In genomic region chr1:111161843-111162242, GRCh38 we compare ENCODE assay signal across 1 cellular context.
A peak's percentile ranks its signal among the peaks of the same experiment; 100 is the strongest.
TF ChIP-seq lines count a peak whose summit lies in the region.

No MANE protein-coding gene starts in this region.

TF ChIP-seq in K562, 482 proteins besides CTCF, POLR2A, EP300 and RAD21 (continued from another document and continues in another):
- TF ChIP-seq PHF8 (IDR thresholded peaks at IDR 0.05; ENCODE audit: borderline replicate concordance, low read length) (no peak), MCM2 (IDR thresholded peaks at IDR 0.05; ENCODE audit: low read depth) (no peak), ARID4B (CRISPR knock-in tag; IDR thresholded peaks at IDR 0.05) (no peak), E2F5 (CRISPR knock-in tag; IDR thresholded peaks at IDR 0.05) (no peak), IRF9 (tag; IDR thresholded peaks at IDR 0.05) (no peak), SNAPC5 (CRISPR knock-in tag; IDR thresholded peaks at IDR 0.05) (no peak), E2F3 (CRISPR knock-in tag; IDR thresholded peaks at IDR 0.05) (no peak), ILF3 (IDR thresholded peaks at IDR 0.05; ENCODE audit: borderline replicate concordance) (0 out of 2 replicates have a peak, but pooled peaks have one; percentile 63), HOXB6 (CRISPR knock-in tag; IDR thresholded peaks at IDR 0.05; ENCODE audit: borderline replicate concordance) (no peak), TGIF2 (CRISPR knock-in tag; IDR thresholded peaks at IDR 0.05) (no peak), NFE2L1 (tag; IDR thresholded peaks at IDR 0.05; ENCODE audit: borderline replicate concordance, low read depth) (no peak), ZNF407 (IDR thresholded peaks at IDR 0.05; ENCODE audit: low read depth) (no peak), ZNF408 (CRISPR knock-in tag; IDR thresholded peaks at IDR 0.05; ENCODE audit: low read depth) (no peak), PBX2 (CRISPR knock-in tag; IDR thresholded peaks at IDR 0.05; ENCODE audit: low read depth) (no peak), PBX2 (tag; conservative IDR thresholded peaks at IDR 0.05; ENCODE audit: low read depth) (peak; percentile 91), POU5F1 (IDR thresholded peaks at IDR 0.05; ENCODE audit: borderline replicate concordance, low read depth, low read length, partially characterized antibody) (no peak), HEY1 (CRISPR knock-in tag; IDR thresholded peaks at IDR 0.05; ENCODE audit: borderline replicate concordance) (peak; percentile 94), PHB (CRISPR knock-in tag; IDR thresholded peaks at IDR 0.05) (no peak), IRF2 (CRISPR knock-in tag; IDR thresholded peaks at IDR 0.05) (no peak), HDAC8 (tag; IDR thresholded peaks at IDR 0.05) (no peak), GTF2B (IDR thresholded peaks at IDR 0.05; ENCODE audit: extremely low read depth, insufficient read length) (no peak), HES1 (IDR thresholded peaks at IDR 0.05; ENCODE audit: low read depth) (peak; percentile 89), TRIM24 (IDR thresholded peaks at IDR 0.05) (peak; percentile 77 to 87), MIER1 (IDR thresholded peaks at IDR 0.05; ENCODE audit: low read depth) (no peak), ZNF347 (CRISPR knock-in tag; IDR thresholded peaks at IDR 0.05; ENCODE audit: low read depth) (no peak), FOXA1 (IDR thresholded peaks at IDR 0.05; ENCODE audit: borderline replicate concordance) (peak; percentile 56), HDAC1 (IDR thresholded peaks at IDR 0.05) (peak; percentile 93 to 100), ZNF253 (CRISPR knock-in tag; conservative IDR thresholded peaks at IDR 0.05) (no peak), NR4A1 (CRISPR knock-in tag; IDR thresholded peaks at IDR 0.05) (no peak), NR4A1 (tag; IDR thresholded peaks at IDR 0.05) (peak; percentile 93), NFXL1 (CRISPR knock-in tag; IDR thresholded peaks at IDR 0.05) (no peak), ETV5 (CRISPR knock-in tag; IDR thresholded peaks at IDR 0.05; ENCODE audit: low read depth) (no peak), LARP7 (IDR thresholded peaks at IDR 0.05) (no peak), HNRNPL (IDR thresholded peaks at IDR 0.05; ENCODE audit: low read depth, low read length) (no peak), L3MBTL2 (IDR thresholded peaks at IDR 0.05) (no peak), JUNB (CRISPR knock-in tag; conservative IDR thresholded peaks at IDR 0.05) (no peak), ZZZ3 (IDR thresholded peaks at IDR 0.05) (no peak), ZNF134 (CRISPR knock-in tag; conservative IDR thresholded peaks at IDR 0.05) (peak; percentile 65), MLLT1 (IDR thresholded peaks at IDR 0.05) (no peak), NR2C1 (IDR thresholded peaks at IDR 0.05) (no peak), NR2C1 (tag; IDR thresholded peaks at IDR 0.05) (peak; percentile 78), MAX (CRISPR knock-in tag; IDR thresholded peaks at IDR 0.05) (no peak), ELK3 (CRISPR knock-in tag; IDR thresholded peaks at IDR 0.05) (peak; percentile 27; the same call in 1 of the 2 replicates), KAT2B (IDR thresholded peaks at IDR 0.05; ENCODE audit: low read depth, low read length) (no peak)
